20 cellular contexts compared by ENCODE assay signal in the genomic region with DNA sequence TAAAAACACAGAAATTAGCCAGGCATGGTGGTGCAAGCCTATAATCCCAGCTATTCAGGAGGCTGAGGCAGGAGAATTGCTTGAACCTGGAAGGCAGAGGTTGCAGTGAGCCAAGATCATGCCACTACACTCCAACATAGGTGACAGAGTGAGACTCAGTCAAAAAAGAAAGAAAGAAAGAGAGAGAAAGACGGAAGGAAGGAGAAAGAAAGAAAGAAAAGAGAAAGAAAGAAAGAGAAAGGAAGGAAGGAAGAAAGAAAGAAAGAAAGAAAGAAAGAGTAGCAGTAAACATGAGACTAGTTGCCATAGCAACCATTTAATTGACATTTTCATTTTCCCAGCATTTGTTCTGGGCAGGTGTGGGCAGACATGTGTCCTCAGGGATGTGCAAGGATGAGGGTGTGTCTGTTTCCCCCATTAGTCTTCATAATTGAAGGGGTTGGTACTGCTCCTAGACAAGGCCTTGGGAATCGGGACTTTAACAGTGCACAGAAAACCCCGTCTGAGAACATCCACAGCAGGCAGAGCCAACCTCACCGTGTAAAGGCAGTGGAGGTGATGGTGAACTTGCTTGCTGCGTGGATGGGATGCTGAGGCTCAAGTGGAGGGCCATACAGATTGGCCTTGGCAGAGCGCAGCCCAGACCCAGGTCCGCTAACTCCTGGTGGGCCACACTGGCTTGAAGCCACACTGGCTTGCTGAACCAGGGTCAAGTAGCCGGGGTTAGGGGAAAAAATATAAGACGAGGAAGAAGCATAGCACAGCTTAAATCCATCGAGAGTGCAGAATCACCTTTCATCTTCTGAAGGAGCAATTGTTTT. TPM values are rescaled to one million over a fixed set of nuclear protein-coding genes. Genes with fewer than 3 reads are reported as not detected.
DNase-seq lines count a peak whose midpoint lies in the region; ATAC-seq and TF ChIP-seq lines count a peak whose summit lies in the region.
"Had no signal": no experiment of that assay in that cellular context is flagged by ENCODE, and none has a peak within 500 bp of the region (broad histone marks: within the 10 kb centered on the region; RNA-seq: fewer than 3 reads in every experiment).

No MANE protein-coding gene starts in this region.

- CTCF ChIA-PET in HEK293T (lab: Yijun Ruan, JAX), result no interaction called here

- no peaks in the 10 kb centered on the region for H3K4me1 Mint-ChIP-seq in central memory CD8-positive, alpha-beta T cell
- H3K4me1 Mint-ChIP-seq in osteocyte (ENCODE audit: unreplicated experiment), result peaks cover 67% of the 10 kb centered on the region

- no peak for DNase-seq in HEK293T (ENCODE audit: extremely low spot score)
- peak; percentile 23 for DNase-seq in NCI-H2227 treated with DMSO at 0.1 percent for 48 hours (lab: John Stamatoyannopoulos, UW)
- no peak for DNase-seq in central memory CD8-positive, alpha-beta T cell (ENCODE audit: low spot score in 2 of 2)
- DNase-seq in osteocyte (ENCODE audit: extremely low spot score, unreplicated experiment), result no peak
- no peak for DNase-seq in left lobe of liver (ENCODE audit: low spot score)
- DNase-seq: activated CD4-positive, alpha-beta memory T cell treated with anti-CD3 and anti-CD28 coated beads for 36 hours; activated T-cell treated with anti-CD3 and anti-CD28 coated beads, Interleukin-2, amount 50 U/mL, for 1 hour; adrenal gland; CD4-positive, alpha-beta T cell; DMS153; erythroblast; foreskin keratinocyte; GF-D8; KG1; lower lobe of right lung; MV-4-11; T-helper 2 cell had no signal

- no peaks in the 10 kb centered on the region for H3K36me3 Mint-ChIP-seq in central memory CD8-positive, alpha-beta T cell (ENCODE audit: insufficient read depth)
- peaks cover 2% of the 10 kb centered on the region for H3K36me3 Mint-ChIP-seq in osteocyte (ENCODE audit: unreplicated experiment)
- H3K36me3 Mint-ChIP-seq: activated CD4-positive, alpha-beta memory T cell treated with anti-CD3 and anti-CD28 coated beads for 36 hours had no signal

- H3K27me3 Mint-ChIP-seq in central memory CD8-positive, alpha-beta T cell, result peaks cover 10% of the 10 kb centered on the region
- H3K27me3 Mint-ChIP-seq in osteocyte (ENCODE audit: unreplicated experiment), result no peaks in the 10 kb centered on the region

- TF ChIP-seq CTCF in osteocyte (IDR thresholded peaks at IDR 0.05), result no peak

- H3K4me3 Mint-ChIP-seq in central memory CD8-positive, alpha-beta T cell, result no peak overlapping the region
- no peak overlapping the region for H3K4me3 Mint-ChIP-seq in osteocyte (ENCODE audit: unreplicated experiment)
- H3K4me3 Mint-ChIP-seq: activated CD4-positive, alpha-beta memory T cell treated with anti-CD3 and anti-CD28 coated beads for 36 hours; CD4-positive, alpha-beta T cell had no signal

- no peak for ATAC-seq in central memory CD8-positive, alpha-beta T cell (replicated peaks; ENCODE audit: extremely low read depth, poor library complexity, severe bottlenecking)
- ATAC-seq in GM19467 (IDR thresholded peaks at IDR 0.05; ENCODE audit: unreplicated experiment) (no peak), left lobe of liver (no peak), HG02610 (IDR thresholded peaks at IDR 0.05; ENCODE audit: unreplicated experiment) (no peak)
- ATAC-seq: foreskin keratinocyte, lower lobe of right lung, sciatic nerve had no signal

- no peaks in the 10 kb centered on the region for H3K9me3 Mint-ChIP-seq in central memory CD8-positive, alpha-beta T cell
- no peaks in the 10 kb centered on the region for H3K9me3 Mint-ChIP-seq in osteocyte (ENCODE audit: unreplicated experiment)
- H3K9me3 Mint-ChIP-seq: activated CD4-positive, alpha-beta memory T cell treated with anti-CD3 and anti-CD28 coated beads for 36 hours; CD4-positive, alpha-beta T cell had no signal

- POLR2A ChIA-PET in HEK293T (lab: Yijun Ruan, JAX), result no interaction called here

- peak overlapping the region; percentile 85 for H3K27ac Mint-ChIP-seq in central memory CD8-positive, alpha-beta T cell (ENCODE audit: low read depth)
- peak overlapping the region; percentile 89 for H3K27ac Mint-ChIP-seq in osteocyte (ENCODE audit: unreplicated experiment)
- H3K27ac Mint-ChIP-seq: activated CD4-positive, alpha-beta memory T cell treated with anti-CD3 and anti-CD28 coated beads for 36 hours; CD4-positive, alpha-beta T cell had no signal

TF ChIP-seq in HEK293T, 16 proteins besides CTCF, POLR2A, EP300 and RAD21:
- TF ChIP-seq TARDBP (IDR thresholded peaks at IDR 0.05) (no peak), ARNT (IDR thresholded peaks at IDR 0.05) (no peak), HDGF (IDR thresholded peaks at IDR 0.05; ENCODE audit: borderline replicate concordance) (no peak), FOXM1 (IDR thresholded peaks at IDR 0.05; ENCODE audit: borderline replicate concordance) (no peak), SP1 (IDR thresholded peaks at IDR 0.05) (no peak), LEF1 (IDR thresholded peaks at IDR 0.05; ENCODE audit: borderline replicate concordance) (no peak)
- TF ChIP-seq, protein P1, sequence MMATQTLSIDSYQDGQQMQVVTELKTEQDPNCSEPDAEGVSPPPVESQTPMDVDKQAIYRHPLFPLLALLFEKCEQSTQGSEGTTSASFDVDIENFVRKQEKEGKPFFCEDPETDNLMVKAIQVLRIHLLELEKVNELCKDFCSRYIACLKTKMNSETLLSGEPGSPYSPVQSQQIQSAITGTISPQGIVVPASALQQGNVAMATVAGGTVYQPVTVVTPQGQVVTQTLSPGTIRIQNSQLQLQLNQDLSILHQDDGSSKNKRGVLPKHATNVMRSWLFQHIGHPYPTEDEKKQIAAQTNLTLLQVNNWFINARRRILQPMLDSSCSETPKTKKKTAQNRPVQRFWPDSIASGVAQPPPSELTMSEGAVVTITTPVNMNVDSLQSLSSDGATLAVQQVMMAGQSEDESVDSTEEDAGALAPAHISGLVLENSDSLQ (IDR thresholded peaks at IDR 0.05), result 0 out of 2 replicates have a peak, but pooled peaks have one; percentile 6

RNA-seq across cellular contexts. Expression of a gene that starts 35.2 kb away (rescaled TPM):
- 191 and 196 TPM in 2 replicates for total RNA-seq in osteocyte
- total RNA-seq in left lobe of liver, result 43.5 TPM
- total RNA-seq: CD4-positive, alpha-beta T cell had no signal
